Comparison of ENCODE assay signal across 1 cellular context in the genomic region with DNA sequence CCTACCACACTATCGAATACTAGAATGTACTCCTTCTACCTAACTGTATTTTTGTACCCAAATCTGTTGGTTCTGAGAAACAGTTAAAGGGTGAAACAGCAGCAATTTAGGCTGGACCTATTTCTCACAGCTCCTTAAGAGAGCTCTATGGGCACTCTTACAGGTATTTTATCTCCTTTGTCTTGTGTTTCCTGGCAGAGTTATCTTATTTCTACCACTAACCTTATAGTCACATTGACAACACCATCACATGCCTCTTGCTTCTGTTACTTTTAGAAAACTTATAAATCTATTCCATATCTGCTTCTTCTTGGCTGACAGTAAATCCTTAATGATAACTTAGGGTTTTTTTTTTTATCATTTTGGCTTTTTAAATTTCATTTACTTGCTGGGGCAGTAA.
TF ChIP-seq lines count a peak whose summit lies in the region.

No MANE protein-coding gene starts in this region.

TF ChIP-seq in K562, 482 proteins besides CTCF, POLR2A, EP300 and RAD21 (continued from another document):
- TF ChIP-seq CBFA2T3 (IDR thresholded peaks at IDR 0.05): peak; percentile 85
- TF ChIP-seq, protein P1, sequence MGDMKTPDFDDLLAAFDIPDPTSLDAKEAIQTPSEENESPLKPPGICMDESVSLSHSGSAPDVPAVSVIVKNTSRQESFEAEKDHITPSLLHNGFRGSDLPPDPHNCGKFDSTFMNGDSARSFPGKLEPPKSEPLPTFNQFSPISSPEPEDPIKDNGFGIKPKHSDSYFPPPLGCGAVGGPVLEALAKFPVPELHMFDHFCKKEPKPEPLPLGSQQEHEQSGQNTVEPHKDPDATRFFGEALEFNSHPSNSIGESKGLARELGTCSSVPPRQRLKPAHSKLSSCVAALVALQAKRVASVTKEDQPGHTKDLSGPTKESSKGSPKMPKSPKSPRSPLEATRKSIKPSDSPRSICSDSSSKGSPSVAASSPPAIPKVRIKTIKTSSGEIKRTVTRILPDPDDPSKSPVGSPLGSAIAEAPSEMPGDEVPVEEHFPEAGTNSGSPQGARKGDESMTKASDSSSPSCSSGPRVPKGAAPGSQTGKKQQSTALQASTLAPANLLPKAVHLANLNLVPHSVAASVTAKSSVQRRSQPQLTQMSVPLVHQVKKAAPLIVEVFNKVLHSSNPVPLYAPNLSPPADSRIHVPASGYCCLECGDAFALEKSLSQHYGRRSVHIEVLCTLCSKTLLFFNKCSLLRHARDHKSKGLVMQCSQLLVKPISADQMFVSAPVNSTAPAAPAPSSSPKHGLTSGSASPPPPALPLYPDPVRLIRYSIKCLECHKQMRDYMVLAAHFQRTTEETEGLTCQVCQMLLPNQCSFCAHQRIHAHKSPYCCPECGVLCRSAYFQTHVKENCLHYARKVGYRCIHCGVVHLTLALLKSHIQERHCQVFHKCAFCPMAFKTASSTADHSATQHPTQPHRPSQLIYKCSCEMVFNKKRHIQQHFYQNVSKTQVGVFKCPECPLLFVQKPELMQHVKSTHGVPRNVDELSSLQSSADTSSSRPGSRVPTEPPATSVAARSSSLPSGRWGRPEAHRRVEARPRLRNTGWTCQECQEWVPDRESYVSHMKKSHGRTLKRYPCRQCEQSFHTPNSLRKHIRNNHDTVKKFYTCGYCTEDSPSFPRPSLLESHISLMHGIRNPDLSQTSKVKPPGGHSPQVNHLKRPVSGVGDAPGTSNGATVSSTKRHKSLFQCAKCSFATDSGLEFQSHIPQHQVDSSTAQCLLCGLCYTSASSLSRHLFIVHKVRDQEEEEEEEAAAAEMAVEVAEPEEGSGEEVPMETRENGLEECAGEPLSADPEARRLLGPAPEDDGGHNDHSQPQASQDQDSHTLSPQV (IDR thresholded peaks at IDR 0.05): 0 out of 2 replicates have a peak, but pooled peaks have one; percentile 16
- peak; percentile 43; the same call in 1 of the 2 replicates for TF ChIP-seq NCOR1 (IDR thresholded peaks at IDR 0.05)
- peak; percentile 69 for TF ChIP-seq ARID1B (IDR thresholded peaks at IDR 0.05)
- no peak for TF ChIP-seq SIN3B (IDR thresholded peaks at IDR 0.05; ENCODE audit: low read depth)
- TF ChIP-seq TCF3 (CRISPR knock-in tag; IDR thresholded peaks at IDR 0.05): peak; percentile 68
- no peak for TF ChIP-seq NFE2 (IDR thresholded peaks at IDR 0.05; ENCODE audit: low read depth)
- TF ChIP-seq NFATC3 (IDR thresholded peaks at IDR 0.05): no peak
- TF ChIP-seq, protein P2, sequence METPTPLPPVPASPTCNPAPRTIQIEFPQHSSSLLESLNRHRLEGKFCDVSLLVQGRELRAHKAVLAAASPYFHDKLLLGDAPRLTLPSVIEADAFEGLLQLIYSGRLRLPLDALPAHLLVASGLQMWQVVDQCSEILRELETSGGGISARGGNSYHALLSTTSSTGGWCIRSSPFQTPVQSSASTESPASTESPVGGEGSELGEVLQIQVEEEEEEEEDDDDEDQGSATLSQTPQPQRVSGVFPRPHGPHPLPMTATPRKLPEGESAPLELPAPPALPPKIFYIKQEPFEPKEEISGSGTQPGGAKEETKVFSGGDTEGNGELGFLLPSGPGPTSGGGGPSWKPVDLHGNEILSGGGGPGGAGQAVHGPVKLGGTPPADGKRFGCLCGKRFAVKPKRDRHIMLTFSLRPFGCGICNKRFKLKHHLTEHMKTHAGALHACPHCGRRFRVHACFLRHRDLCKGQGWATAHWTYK (CRISPR knock-in tag; IDR thresholded peaks at IDR 0.05): no peak
- peak; percentile 64; the same call in 1 of the 2 replicates for TF ChIP-seq TEAD4 (IDR thresholded peaks at IDR 0.05; ENCODE audit: low read length)
- TF ChIP-seq TEAD4 (CRISPR knock-in tag; IDR thresholded peaks at IDR 0.05; ENCODE audit: borderline replicate concordance): no peak
- TF ChIP-seq MEF2D (tag; conservative IDR thresholded peaks at IDR 0.05; ENCODE audit: low read depth): no peak
- peak; percentile 58 to 77; a peak in 2 of 4 replicates for TF ChIP-seq TRIM24 (IDR thresholded peaks at IDR 0.05)
